In genomic region chr6:121334299-121335104, GRCh38 we compare ENCODE assay signal across 8 cellular contexts. TPM values are rescaled to one million over a fixed set of nuclear protein-coding genes. Genes with fewer than 3 reads are reported as not detected.
DNase-seq lines count a peak whose midpoint lies in the region; ATAC-seq, FAIRE-seq and TF ChIP-seq lines count a peak whose summit lies in the region.

Gene TBC1D32 (minus strand): TSS chr6:121334480. CDS start chr6:121334430, 50 bp downstream.

- H3K4me3 ChIP-seq in HUES48 (ENCODE audit: low read depth, low read length) (peak within 1 kb of the TSS; percentile 83), NT2/D1 (ENCODE audit: insufficient read length, low read depth) (peak within 1 kb of the TSS; percentile 63)

- no peaks in the 10 kb centered on the region for H3K9me3 Mint-ChIP-seq in Calu3 (ENCODE audit: low read depth, unreplicated experiment)

- H3K9ac ChIP-seq in HUES48 (ENCODE audit: low read depth, low read length), result peak within 1 kb of the TSS; percentile 77
- peak within 1 kb of the TSS; percentile 77 for H3K9ac ChIP-seq in NT2/D1 (ENCODE audit: insufficient read length, low read depth)

- H3K36me3 ChIP-seq in HUES48 (ENCODE audit: control insufficient read depth, insufficient read depth, low read length) (no peaks in the 10 kb centered on the region), NT2/D1 (ENCODE audit: insufficient read depth, insufficient read length, low read length) (peaks cover 11% of the 10 kb centered on the region)

- DNase-seq in Calu3, result peak; percentile 94
- peak; percentile 68 for DNase-seq in NT2/D1 (ENCODE audit: low read depth, low spot score)
- peak; percentile 68 for DNase-seq in activated CD8-positive, alpha-beta memory T cell treated with anti-CD3 and anti-CD28 coated beads, Interleukin-2, amount 50 U/mL, for 24 hours (ENCODE audit: extremely low read depth)
- peak; percentile 97 for DNase-seq in mesenteric fat pad (ENCODE audit: low spot score)
- DNase-seq in stimulated activated CD8-positive, alpha-beta memory T cell treated with anti-CD3 and anti-CD28 coated beads, Interleukin-15, amount 100 ng/mL, for 1 hour (ENCODE audit: low read depth), result peak; percentile 69

- H3K27ac ChIP-seq in HUES48 (ENCODE audit: low read depth, low read length), result peak within 1 kb of the TSS; percentile 79

- peaks cover 16% of the 10 kb centered on the region for H3K4me1 Mint-ChIP-seq in Calu3 (ENCODE audit: low read depth, unreplicated experiment)

- peak; percentile 92 for ATAC-seq in GM21423 (IDR thresholded peaks at IDR 0.05; ENCODE audit: unreplicated experiment)

- H3K4me3 Mint-ChIP-seq in Calu3 (ENCODE audit: low read depth, unreplicated experiment), result peak within 1 kb of the TSS; percentile 75

- peak within 1 kb of the TSS; percentile 91 for H3K27ac Mint-ChIP-seq in Calu3 (ENCODE audit: unreplicated experiment)

- TSS peak; percentile 95 for BruUV-seq in Calu3 (replicated peaks; lab: Mats Ljungman, UMichigan)

- no peak for TF ChIP-seq CTCF in Calu3 (IDR thresholded peaks at IDR 0.05; ENCODE audit: unreplicated experiment)

- H3K4me1 ChIP-seq in HUES48 (ENCODE audit: control insufficient read depth, insufficient read depth, low read length), result peaks cover 6% of the 10 kb centered on the region; the same call in 1 of the 2 replicates
- H3K4me1 ChIP-seq in NT2/D1 (ENCODE audit: insufficient read depth, insufficient read length), result no peaks in the 10 kb centered on the region

- H3K9me3 ChIP-seq in HUES48 (ENCODE audit: control insufficient read depth, insufficient read depth, low read length), result no peaks in the 10 kb centered on the region
- H3K9me3 ChIP-seq in NT2/D1 (ENCODE audit: insufficient read depth, low read length), result no peaks in the 10 kb centered on the region

- intact Hi-C loops in Calu3 (cut with micrococcal nuclease; ENCODE audit: unreplicated experiment), result no loop called here

- H3K27me3 Mint-ChIP-seq in Calu3 (ENCODE audit: unreplicated experiment), result no peaks in the 10 kb centered on the region

- H3K36me3 Mint-ChIP-seq in Calu3 (ENCODE audit: insufficient read depth, unreplicated experiment), result peaks cover 18% of the 10 kb centered on the region

- CTCF ChIA-PET in Calu3 (lab: Charles Lee), result interaction anchor here (0.5 to 0.7 kb wide), 2 partner anchors 19 to 99 kb away, joined by 3 to 4 read pairs; no protein-coding TSS in a partner anchor

- peak; percentile 8 for FAIRE-seq in endometrium (lab: Jason Lieb, UNC)

- H3K27me3 ChIP-seq in HUES48 (ENCODE audit: control insufficient read depth, insufficient read depth, low read length) (no peaks in the 10 kb centered on the region), NT2/D1 (ENCODE audit: insufficient read depth, insufficient read length) (no peaks in the 10 kb centered on the region)

RNA-seq across cellular contexts. Expression of gene TBC1D32, which starts in this region (rescaled TPM):
- total RNA-seq in Calu3 (2022), result 8.4 and 8.9 TPM in 2 replicates
- total RNA-seq in mesenteric fat pad, result 3.0 TPM

Comparison
In these comparisons a context has a peak if more than half of its experiments do, and no peak if none do; other contexts are left out.
1. Peak in every context shown above with its lines: DNase-seq, ATAC-seq, H3K4me3 ChIP-seq and H3K27ac ChIP-seq.